ENCODE assay signal across 23 cellular contexts in genomic region chr6:115882771-115883170, GRCh38.
DNase-seq lines count a peak whose midpoint lies in the region; FAIRE-seq and TF ChIP-seq lines count a peak whose summit lies in the region.
"Had no signal": no experiment of that assay in that cellular context is flagged by ENCODE, and none has a peak within 500 bp of the region (broad histone marks: within the 10 kb centered on the region; RNA-seq: fewer than 3 reads in every experiment).

No MANE protein-coding gene starts in this region.

- H3K27me3 ChIP-seq in mammary epithelial cell (ENCODE audit: insufficient read depth, low read length) = no peaks in the 10 kb centered on the region
- H3K27me3 ChIP-seq in breast epithelium = no peaks in the 10 kb centered on the region
- no peaks in the 10 kb centered on the region for H3K27me3 ChIP-seq in bronchial epithelial cell (ENCODE audit: control insufficient read depth, insufficient read depth, low read length)
- H3K27me3 ChIP-seq in keratinocyte (ENCODE audit: control insufficient read depth, extremely low read depth, insufficient read depth, low read length) = no peaks in the 10 kb centered on the region
- no peaks in the 10 kb centered on the region for H3K27me3 ChIP-seq in GM23248 (replicated peaks; ENCODE audit: insufficient read depth)

- no peaks in the 10 kb centered on the region for H3K9me2 ChIP-seq in GM23248 (ENCODE audit: insufficient read depth)

- FAIRE-seq in bronchial epithelial cell (lab: Jason Lieb, UNC) = no peak
- no peak for FAIRE-seq in keratinocyte (lab: Jason Lieb, UNC)
- FAIRE-seq: GM12891, H54, HTR-8/SVneo, K562 had no signal

- H3K4me3 ChIP-seq in mammary epithelial cell (replicated peaks in 1 of 3; ENCODE audit: insufficient read depth in 1 of 3, low read depth in 2 of 3, low read length in 3 of 3) = no peak overlapping the region
- no peak overlapping the region for H3K4me3 ChIP-seq in breast epithelium
- no peak overlapping the region for H3K4me3 ChIP-seq in bronchial epithelial cell (ENCODE audit: low read depth, low read length)
- H3K4me3 ChIP-seq in keratinocyte (ENCODE audit: control insufficient read depth in 2 of 3, extremely low read depth in 1 of 3, insufficient read depth in 2 of 3, low read depth in 1 of 3, low read length in 3 of 3) = peak overlapping the region in 1 of 3 experiments; percentile 50
- no peak overlapping the region for H3K4me3 ChIP-seq in GM23248
- H3K4me3 ChIP-seq: K562, SK-N-MC had no signal

- H3K9ac ChIP-seq in mammary epithelial cell (ENCODE audit: insufficient read depth, low read length) (no peak overlapping the region), keratinocyte (ENCODE audit: control insufficient read depth, extremely low read depth, insufficient read depth, low read length) (no peak overlapping the region), GM23248 (no peak overlapping the region)

- dilution Hi-C loops in mammary epithelial cell (cut with HindIII; ENCODE audit: low sequenced_read_pairs) (no loop called here), keratinocyte (cut with MboI; ENCODE audit: extremely low pct_ligation_motif_present, low sequenced_read_pairs) (no loop called here)

- intact Hi-C loops in mammary epithelial cell (cut with micrococcal nuclease) = no loop called here
- intact Hi-C loops in breast epithelium (cut with DNase I; ENCODE audit: low total_unique reads) = no loop called here

- H3K4me1 ChIP-seq in mammary epithelial cell (ENCODE audit: insufficient read depth, low read length) (peaks cover 13% of the 10 kb centered on the region), breast epithelium (no peaks in the 10 kb centered on the region), keratinocyte (ENCODE audit: control insufficient read depth, extremely low read depth, insufficient read depth, low read length) (peaks cover 13% of the 10 kb centered on the region), GM23248 (ENCODE audit: insufficient read depth) (no peaks in the 10 kb centered on the region)

- DNase-seq in mammary epithelial cell (peak; percentile 46), breast epithelium (ENCODE audit: low spot score in 2 of 2) (no peak), bronchial epithelial cell (ENCODE audit: low read depth) (peak; percentile 72), keratinocyte (ENCODE audit: low read depth, low spot score) (no peak), GM23248 (no peak), SHP77 treated with DMSO at 0.1 percent for 48 hours (lab: John Stamatoyannopoulos, UW) (no peak), DMS 273 (lab: John Stamatoyannopoulos, UW; ENCODE audit: unreplicated experiment) (no peak)
- DNase-seq: 8988T, DMS79 treated with DMSO at 0.1 percent for 48 hours, GF-D8, Kasumi-1, NCI-H1092 treated with DMSO at 0.1 percent for 48 hours, NCI-H1436, NCI-H1930, NCI-H524 treated with DMSO at 0.1 percent for 48 hours, NCI-H774, RPMI8226, SIG-M5 had no signal

- in situ Hi-C loops in mammary epithelial cell (cut with MboI; ENCODE audit: low sequenced_read_pairs in 2 of 2) = loop anchor here in 1 of 2 donors (25.0 kb wide), 1 partner anchor 1145 kb away; no protein-coding TSS in a partner anchor
- in situ Hi-C loops in GM23248 (cut with MboI) = no loop called here

- no peak for TF ChIP-seq POLR2A in breast epithelium (IDR thresholded peaks at IDR 0.05)

- H4K20me1 ChIP-seq in mammary epithelial cell (ENCODE audit: insufficient read depth, low read length) (no peaks in the 10 kb centered on the region), keratinocyte (ENCODE audit: control insufficient read depth, extremely low read depth, insufficient read depth, low read length) (no peaks in the 10 kb centered on the region), GM23248 (ENCODE audit: insufficient read depth) (no peaks in the 10 kb centered on the region)

- H3K79me2 ChIP-seq in mammary epithelial cell (ENCODE audit: insufficient read depth, low read length) (no peaks in the 10 kb centered on the region), keratinocyte (ENCODE audit: control insufficient read depth, insufficient read depth, low read length) (no peaks in the 10 kb centered on the region), GM23248 (ENCODE audit: insufficient read depth) (no peaks in the 10 kb centered on the region)

- TF ChIP-seq CTCF in mammary epithelial cell (conservative IDR thresholded peaks at IDR 0.05 in 1 of 2, IDR thresholded peaks at IDR 0.05 in 1 of 2; ENCODE audit: extremely low read depth in 1 of 2, insufficient read depth in 1 of 2, low read depth in 1 of 2, low read length in 2 of 2) = no peak
- no peak for TF ChIP-seq CTCF in breast epithelium (IDR thresholded peaks at IDR 0.05)
- TF ChIP-seq CTCF in bronchial epithelial cell (IDR thresholded peaks at IDR 0.05; ENCODE audit: insufficient read depth, low read length, severe bottlenecking) = no peak
- TF ChIP-seq CTCF in keratinocyte (optimal IDR thresholded peaks at IDR 0.05 in 1 of 3, IDR thresholded peaks at IDR 0.05 in 1 of 3, conservative IDR thresholded peaks at IDR 0.05 in 1 of 3; ENCODE audit: extremely low read depth in 1 of 3, insufficient read depth in 2 of 3, low read length in 3 of 3) = no peak

- H3K27ac ChIP-seq in mammary epithelial cell (ENCODE audit: insufficient read depth, low read depth, low read length) = peak overlapping the region; percentile 63
- no peak overlapping the region for H3K27ac ChIP-seq in breast epithelium
- H3K27ac ChIP-seq in keratinocyte (ENCODE audit: control insufficient read depth, insufficient read depth, low read length) = peak overlapping the region; percentile 70
- H3K27ac ChIP-seq in GM23248 = no peak overlapping the region
- H3K27ac ChIP-seq: SK-N-MC had no signal

- H3K9me3 ChIP-seq in mammary epithelial cell (replicated peaks; ENCODE audit: insufficient read depth, low read length) (no peaks in the 10 kb centered on the region), breast epithelium (no peaks in the 10 kb centered on the region), keratinocyte (ENCODE audit: control insufficient read depth, low read depth, low read length) (no peaks in the 10 kb centered on the region), GM23248 (ENCODE audit: low read depth) (no peaks in the 10 kb centered on the region)

- H3K9me1 ChIP-seq in keratinocyte (ENCODE audit: control insufficient read depth, extremely low read depth, insufficient read depth, low read length) = no peaks in the 10 kb centered on the region

- no TSS peak for BruUV-seq in mammary epithelial cell (replicated peaks; lab: Mats Ljungman, UMichigan)

- H2AFZ ChIP-seq in mammary epithelial cell (ENCODE audit: low read depth, low read length) (peak overlapping the region; percentile 1), keratinocyte (ENCODE audit: control insufficient read depth, low read length) (peak overlapping the region; percentile 50), GM23248 (no peak overlapping the region)

- H3K4me2 ChIP-seq in mammary epithelial cell (ENCODE audit: insufficient read depth, low read depth, low read length) (peak overlapping the region; percentile 14), keratinocyte (ENCODE audit: control insufficient read depth, extremely low read depth, insufficient read depth, low read depth, low read length) (peak overlapping the region; percentile 60), GM23248 (ENCODE audit: unreplicated experiment) (no peak overlapping the region)

- H3F3A ChIP-seq in GM23248 (ENCODE audit: insufficient read depth) = no peaks in the 10 kb centered on the region

- WGBS in mammary epithelial cell (ENCODE audit: low coverage, missing lambda C conversion rate) = 89% methylated on average over 2 of the region's 2 CpGs
- WGBS in GM23248 (ENCODE audit: low coverage in 1 of 2, low lambda C conversion rate in 2 of 2, missing lambda C conversion rate in 2 of 2), 2 experiments = 60% methylated on average over 2 of the region's 2 CpGs

- H3K36me3 ChIP-seq in mammary epithelial cell (ENCODE audit: insufficient read depth, low read length) (no peaks in the 10 kb centered on the region), breast epithelium (no peaks in the 10 kb centered on the region), bronchial epithelial cell (ENCODE audit: control insufficient read depth, insufficient read depth, low read length) (no peaks in the 10 kb centered on the region), keratinocyte (ENCODE audit: control insufficient read depth in 2 of 2, extremely low read depth in 1 of 2, insufficient read depth in 2 of 2, low read length in 2 of 2) (no peaks in the 10 kb centered on the region), GM23248 (ENCODE audit: low read depth) (no peaks in the 10 kb centered on the region)

- CTCF ChIA-PET in mammary epithelial cell (lab: Charles Lee; ENCODE audit: low non-redundant PET) = no interaction called here

Comparison
In these comparisons a context has a peak if more than half of its experiments do, and no peak if none do; other contexts are left out.
1. DNase-seq: peak in mammary epithelial cell (single experiment) and bronchial epithelial cell (single experiment); none in breast epithelium (0 of 2), keratinocyte (single experiment), GM23248 (single experiment), SHP77 treated with DMSO at 0.1 percent for 48 hours (single experiment) and DMS 273 (single experiment).
2. H3K27ac ChIP-seq: peak in mammary epithelial cell (single experiment) and keratinocyte (single experiment); none in breast epithelium (0 of 2) and GM23248 (single experiment).